Comparison of ENCODE assay signal across 9 cellular contexts in the genomic region with DNA sequence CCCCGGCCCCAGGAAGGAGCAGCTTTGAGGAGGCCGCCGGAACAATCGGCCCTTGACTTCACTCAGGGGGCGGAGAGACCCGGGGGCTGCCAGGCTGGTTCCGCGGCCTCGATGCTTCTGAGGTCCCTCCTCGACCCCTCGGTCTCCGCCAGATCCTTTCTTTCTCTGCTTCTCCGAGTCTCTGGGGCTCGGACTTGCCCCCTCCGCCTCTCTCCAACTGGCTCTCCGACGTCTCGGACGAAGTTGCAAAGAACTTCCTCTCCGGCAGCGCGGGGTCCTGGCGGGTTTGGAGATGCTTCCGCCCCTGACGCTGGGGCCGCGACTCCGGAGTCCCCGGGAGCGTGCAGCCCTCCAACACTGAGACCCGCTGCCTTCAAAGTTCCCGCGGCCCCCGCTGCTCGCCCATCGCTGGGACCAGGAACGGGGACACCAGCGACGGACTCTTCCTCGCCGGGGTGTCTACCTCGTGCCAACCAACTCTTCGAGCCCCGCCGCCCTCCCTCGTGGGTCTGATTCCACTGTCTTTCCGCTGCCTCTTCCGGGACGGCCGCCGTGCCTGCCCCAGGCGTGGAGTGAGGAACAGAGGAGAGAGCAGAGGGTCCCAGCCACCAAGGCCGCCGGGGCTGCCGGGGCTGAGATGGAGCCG. TPM values are rescaled to one million over a fixed set of nuclear protein-coding genes. Genes with fewer than 3 reads are reported as not detected.
DNase-seq lines count a peak whose midpoint lies in the region; ATAC-seq and TF ChIP-seq lines count a peak whose summit lies in the region.
"Had no signal": no experiment of that assay in that cellular context is flagged by ENCODE, and none has a peak within 500 bp of the region (broad histone marks: within the 10 kb centered on the region; RNA-seq: fewer than 3 reads in every experiment).

No MANE protein-coding gene starts in this region.

- H3K36me3 ChIP-seq in thoracic aorta, result no peaks in the 10 kb centered on the region
- H3K36me3 ChIP-seq: brain microvascular endothelial cell had no signal

- H3K27ac Mint-ChIP-seq in activated T-cell treated with anti-CD3 and anti-CD28 coated beads, Interleukin-2, amount 50 U/mL, for 72 hours, result no peak overlapping the region
- H3K27ac Mint-ChIP-seq in glutamatergic neuron (ENCODE audit: unreplicated experiment), result no peak overlapping the region

- H3K9me3 Mint-ChIP-seq in activated T-cell treated with anti-CD3 and anti-CD28 coated beads, Interleukin-2, amount 50 U/mL, for 72 hours, result no peaks in the 10 kb centered on the region
- H3K9me3 Mint-ChIP-seq in glutamatergic neuron (ENCODE audit: unreplicated experiment), result peaks cover 4% of the 10 kb centered on the region

- H3K27ac ChIP-seq in thoracic aorta, result no peak overlapping the region
- H3K27ac ChIP-seq: brain microvascular endothelial cell had no signal

- H3K4me3 Mint-ChIP-seq in activated T-cell treated with anti-CD3 and anti-CD28 coated beads, Interleukin-2, amount 50 U/mL, for 72 hours, result peak overlapping the region; percentile 84 to 94
- H3K4me3 Mint-ChIP-seq in glutamatergic neuron (ENCODE audit: unreplicated experiment), result peak overlapping the region; percentile 96

- peaks cover 7 to 9% of the 10 kb centered on the region in 2 donors for H3K36me3 Mint-ChIP-seq in activated T-cell treated with anti-CD3 and anti-CD28 coated beads, Interleukin-2, amount 50 U/mL, for 72 hours (ENCODE audit: insufficient read depth in 2 of 2)
- no peaks in the 10 kb centered on the region for H3K36me3 Mint-ChIP-seq in glutamatergic neuron (ENCODE audit: unreplicated experiment)

- H3K4me1 ChIP-seq in thoracic aorta (ENCODE audit: control insufficient read depth in 1 of 2, low read depth in 2 of 2), result peaks cover 28 to 33% of the 10 kb centered on the region in 2 donors

- peak overlapping the region; percentile 69 for H3K4me3 ChIP-seq in thoracic aorta

- no peaks in the 10 kb centered on the region for H3K9me3 ChIP-seq in thoracic aorta

- H3K27me3 Mint-ChIP-seq in activated T-cell treated with anti-CD3 and anti-CD28 coated beads, Interleukin-2, amount 50 U/mL, for 72 hours (ENCODE audit: low read depth), result peaks cover 88% of the 10 kb centered on the region
- peaks cover 7% of the 10 kb centered on the region for H3K27me3 Mint-ChIP-seq in glutamatergic neuron (ENCODE audit: unreplicated experiment)

- ATAC-seq in activated T-cell treated with anti-CD3 and anti-CD28 coated beads, Interleukin-2, amount 50 U/mL, for 72 hours (replicated peaks in 1 of 2), result no peak
- no peak for ATAC-seq in thoracic aorta (ENCODE audit: insufficient number of reproducible peaks, low FRiP score, low read depth)

- peaks cover 48% of the 10 kb centered on the region for H3K4me1 Mint-ChIP-seq in activated T-cell treated with anti-CD3 and anti-CD28 coated beads, Interleukin-2, amount 50 U/mL, for 72 hours (ENCODE audit: low read depth)
- peaks cover 13% of the 10 kb centered on the region for H3K4me1 Mint-ChIP-seq in glutamatergic neuron (ENCODE audit: low read depth, unreplicated experiment)

- DNase-seq in activated T-cell treated with anti-CD3 and anti-CD28 coated beads, Interleukin-2, amount 50 U/mL, for 72 hours, result no peak
- DNase-seq in activated T-cell treated with anti-CD3 and anti-CD28 coated beads, Interleukin-2, amount 50 U/mL, for 1 hour, result no peak
- DNase-seq in NCI-H526 (lab: John Stamatoyannopoulos, UW) (peak; percentile 26 to 65), glutamatergic neuron (peak; percentile 62), thoracic aorta (ENCODE audit: low spot score) (no peak), GF-D8 (lab: John Stamatoyannopoulos, UW) (no peak), activated gamma-delta T cell (lab: John Stamatoyannopoulos, UW) (no peak), NCI-H1417 treated with DMSO at 0.1 percent for 48 hours (lab: John Stamatoyannopoulos, UW) (no peak)

- peaks cover 20% of the 10 kb centered on the region for H3K27me3 ChIP-seq in thoracic aorta (replicated peaks; ENCODE audit: insufficient read depth)

- no peak for TF ChIP-seq CTCF in glutamatergic neuron (IDR thresholded peaks at IDR 0.05; ENCODE audit: partially characterized antibody, unreplicated experiment)
- TF ChIP-seq CTCF in thoracic aorta (IDR thresholded peaks at IDR 0.05), result no peak

RNA-seq across cellular contexts. Expression of gene PAX5, which starts 7.0 kb away (rescaled TPM):
- total RNA-seq in activated T-cell treated with anti-CD3 and anti-CD28 coated beads, Interleukin-2, amount 50 U/mL, for 72 hours, result 1 to 10 TPM; 2.2 TPM
- total RNA-seq in glutamatergic neuron (ENCODE audit: unreplicated experiment) (24.3 TPM), thoracic aorta (under 1 TPM in 1 of 2 donors, not detected in 1; 0.21 TPM)

Comparison
In these comparisons a context has a peak if more than half of its experiments do, and no peak if none do; other contexts are left out.
1. DNase-seq: peak in NCI-H526 (2 of 2) and glutamatergic neuron (single experiment); none in activated T-cell treated with anti-CD3 and anti-CD28 coated beads, Interleukin-2, amount 50 U/mL, for 72 hours (0 of 2), activated T-cell treated with anti-CD3 and anti-CD28 coated beads, Interleukin-2, amount 50 U/mL, for 1 hour (single experiment), thoracic aorta (single experiment), GF-D8 (single experiment), activated gamma-delta T cell (single experiment) and NCI-H1417 treated with DMSO at 0.1 percent for 48 hours (single experiment).